20 cellular contexts compared by ENCODE assay signal in genomic region chr6:139335447-139336210, GRCh38. TPM values are rescaled to one million over a fixed set of nuclear protein-coding genes. Genes with fewer than 3 reads are reported as not detected.
A peak's percentile ranks its signal among the peaks of the same experiment; 100 is the strongest.
DNase-seq lines count a peak whose midpoint lies in the region; ATAC-seq and TF ChIP-seq lines count a peak whose summit lies in the region.
"Had no signal": no experiment of that assay in that cellular context is flagged by ENCODE, and none has a peak within 500 bp of the region (broad histone marks: within the 10 kb centered on the region; RNA-seq: fewer than 3 reads in every experiment).

No MANE protein-coding gene starts in this region.

- H3K4me1 ChIP-seq in right atrium auricular region (peaks cover 0 to 13% of the 10 kb centered on the region in 2 donors), rectal smooth muscle tissue (ENCODE audit: control insufficient read depth, insufficient read depth, low read length) (peaks cover 2% of the 10 kb centered on the region), vagina (peaks cover 48% of the 10 kb centered on the region)
- H3K4me1 ChIP-seq: A549, pancreas had no signal

- H3K4me1 Mint-ChIP-seq in activated naive CD4-positive, alpha-beta T cell treated with anti-CD3 and anti-CD28 coated beads for 36 hours (ENCODE audit: low read depth): peaks cover 9% of the 10 kb centered on the region
- H3K4me1 Mint-ChIP-seq: activated CD4-positive, alpha-beta T cell treated with anti-CD3 and anti-CD28 coated beads, Interleukin-2, amount 10 ng/mL, durations not matched to agents 24 days and 14 days had no signal

- H3K9me3 Mint-ChIP-seq in activated naive CD4-positive, alpha-beta T cell treated with anti-CD3 and anti-CD28 coated beads for 36 hours: no peaks in the 10 kb centered on the region
- H3K9me3 Mint-ChIP-seq: activated CD4-positive, alpha-beta T cell treated with anti-CD3 and anti-CD28 coated beads, Interleukin-2, amount 10 ng/mL, durations not matched to agents 24 days and 14 days; effector memory CD8-positive, alpha-beta T cell had no signal

- H3K36me3 ChIP-seq in right atrium auricular region: no peaks in the 10 kb centered on the region
- no peaks in the 10 kb centered on the region for H3K36me3 ChIP-seq in rectal smooth muscle tissue (ENCODE audit: control insufficient read depth, insufficient read depth, low read length)
- H3K36me3 ChIP-seq in vagina: no peaks in the 10 kb centered on the region
- H3K36me3 ChIP-seq: BLaER1 treated with 17β-estradiol and CSF1 and Interleukin-3, amounts not matched to agents 10 nM and 100 nM; pancreas; tibial nerve had no signal

- no peaks in the 10 kb centered on the region for H3K27me3 ChIP-seq in right atrium auricular region
- H3K27me3 ChIP-seq in rectal smooth muscle tissue (ENCODE audit: control insufficient read depth, insufficient read depth, low read length): no peaks in the 10 kb centered on the region
- no peaks in the 10 kb centered on the region for H3K27me3 ChIP-seq in vagina
- H3K27me3 ChIP-seq: BLaER1 treated with 17β-estradiol and CSF1 and Interleukin-3, amounts not matched to agents 10 nM and 100 nM; pancreas; tibial nerve had no signal

- no peak overlapping the region for H3K4me3 Mint-ChIP-seq in activated naive CD4-positive, alpha-beta T cell treated with anti-CD3 and anti-CD28 coated beads for 36 hours
- H3K4me3 Mint-ChIP-seq: activated CD4-positive, alpha-beta T cell treated with anti-CD3 and anti-CD28 coated beads, Interleukin-2, amount 10 ng/mL, durations not matched to agents 24 days and 14 days; effector memory CD8-positive, alpha-beta T cell had no signal

- no peaks in the 10 kb centered on the region for H3K36me3 Mint-ChIP-seq in activated naive CD4-positive, alpha-beta T cell treated with anti-CD3 and anti-CD28 coated beads for 36 hours (ENCODE audit: low read depth)

- no peak for DNase-seq in right atrium auricular region (ENCODE audit: low spot score)
- no peak for DNase-seq in Right ventricle myocardium superior
- no peak for DNase-seq in vagina (ENCODE audit: extremely low spot score in 2 of 2)
- no peak for DNase-seq in COLO829 (ENCODE audit: low spot score)
- DNase-seq in activated naive CD4-positive, alpha-beta T cell treated with anti-CD3 and anti-CD28 coated beads for 36 hours: no peak
- DNase-seq: activated CD4-positive, alpha-beta T cell treated with anti-CD3 and anti-CD28 coated beads, Interleukin-2, amount 10 ng/mL, durations not matched to agents 24 days and 14 days; activated CD8-positive, alpha-beta memory T cell treated with anti-CD3 and anti-CD28 coated beads, Interleukin-2, amount 50 U/mL, for 48 hours; activated gamma-delta T cell treated with Interleukin-2 at 50 U/mL for 16 hours; cerebellar nuclear complex; DMS153; effector memory CD8-positive, alpha-beta T cell; NCI-H1417 treated with DMSO at 0.1 percent for 48 hours had no signal

- H3K4me3 ChIP-seq in right atrium auricular region (no peak overlapping the region), rectal smooth muscle tissue (ENCODE audit: low read length) (no peak overlapping the region), vagina (no peak overlapping the region)
- H3K4me3 ChIP-seq: A549; BLaER1 treated with 17β-estradiol and CSF1 and Interleukin-3, amounts not matched to agents 10 nM and 100 nM; pancreas; tibial nerve had no signal

- H3K9ac ChIP-seq in rectal smooth muscle tissue (ENCODE audit: low read length): no peak overlapping the region
- H3K9ac ChIP-seq: BLaER1 treated with 17β-estradiol and CSF1 and Interleukin-3, amounts not matched to agents 10 nM and 100 nM had no signal

- no peak for TF ChIP-seq POLR2A in vagina (IDR thresholded peaks at IDR 0.05)

- H3K27ac Mint-ChIP-seq in activated naive CD4-positive, alpha-beta T cell treated with anti-CD3 and anti-CD28 coated beads for 36 hours: no peak overlapping the region
- H3K27ac Mint-ChIP-seq: activated CD4-positive, alpha-beta T cell treated with anti-CD3 and anti-CD28 coated beads, Interleukin-2, amount 10 ng/mL, durations not matched to agents 24 days and 14 days; effector memory CD8-positive, alpha-beta T cell had no signal

- CTCF ChIA-PET in activated naive CD4-positive, alpha-beta T cell treated with anti-CD3 and anti-CD28 coated beads for 36 hours (lab: Charles Lee): interaction anchor here (0.7 to 2.1 kb wide), 5 partner anchors 8 to 116 kb away, joined by 3 to 7 read pairs (median 4); no protein-coding TSS in a partner anchor

- TF ChIP-seq CTCF in right atrium auricular region (IDR thresholded peaks at IDR 0.05) (no peak), vagina (IDR thresholded peaks at IDR 0.05) (no peak)

- peak overlapping the region; percentile 60 to 65 for H3K27ac ChIP-seq in right atrium auricular region
- peak overlapping the region; percentile 32 for H3K27ac ChIP-seq in rectal smooth muscle tissue (ENCODE audit: low read depth, low read length)
- peak overlapping the region; percentile 36 for H3K27ac ChIP-seq in vagina
- H3K27ac ChIP-seq: A549 had no signal

- ATAC-seq in Right ventricle myocardium superior (ENCODE audit: poor library complexity) (no peak), esophagus mucosa (peak; percentile 88), HG03196 (IDR thresholded peaks at IDR 0.05; ENCODE audit: unreplicated experiment) (no peak)
- ATAC-seq: A549; effector memory CD8-positive, alpha-beta T cell; Panc1 had no signal

- H3K9me3 ChIP-seq in right atrium auricular region: no peaks in the 10 kb centered on the region
- no peaks in the 10 kb centered on the region for H3K9me3 ChIP-seq in vagina
- H3K9me3 ChIP-seq: A549, pancreas, tibial nerve had no signal

- no peaks in the 10 kb centered on the region for H3K27me3 Mint-ChIP-seq in activated naive CD4-positive, alpha-beta T cell treated with anti-CD3 and anti-CD28 coated beads for 36 hours (ENCODE audit: low read depth)
- H3K27me3 Mint-ChIP-seq: activated CD4-positive, alpha-beta T cell treated with anti-CD3 and anti-CD28 coated beads, Interleukin-2, amount 10 ng/mL, durations not matched to agents 24 days and 14 days; effector memory CD8-positive, alpha-beta T cell had no signal

- intact Hi-C loops in Right ventricle myocardium superior (cut with DNase I): no loop called here
- intact Hi-C loops in vagina (cut with DNase I): no loop called here
- intact Hi-C loops in activated naive CD4-positive, alpha-beta T cell treated with anti-CD3 and anti-CD28 coated beads for 36 hours (cut with micrococcal nuclease): no loop called here

RNA-seq across cellular contexts. Expression of gene CITED2, which starts 38.8 kb away (rescaled TPM):
- 100 to 1,000 TPM; 119 to 208 TPM for total RNA-seq in right atrium auricular region
- 133 TPM for total RNA-seq in Right ventricle myocardium superior
- 27.3 TPM for total RNA-seq in esophagus mucosa
- total RNA-seq in vagina: 132 TPM
- total RNA-seq in activated naive CD4-positive, alpha-beta T cell treated with anti-CD3 and anti-CD28 coated beads for 36 hours: 10 to 100 TPM; 22.9 to 23.8 TPM

RNA-seq across cellular contexts. Expression of gene TXLNB, which starts 43.8 kb away (rescaled TPM):
- 100 to 1,000 TPM in 1 of 2 donors, 10 to 100 TPM in 1; 74.7 to 132 TPM for total RNA-seq in right atrium auricular region
- 125 TPM for total RNA-seq in Right ventricle myocardium superior
- 0.24 TPM for total RNA-seq in esophagus mucosa
- total RNA-seq in vagina: 0.49 TPM
- total RNA-seq in activated naive CD4-positive, alpha-beta T cell treated with anti-CD3 and anti-CD28 coated beads for 36 hours: under 1 TPM; 0.10 to 0.14 TPM

Comparison
In these comparisons a context has a peak if more than half of its experiments do, and no peak if none do; other contexts are left out.
1. RNA of gene TXLNB, which starts 43.8 kb away (total RNA-seq): 74.7 to 132 TPM in right atrium auricular region and 125 TPM in Right ventricle myocardium superior (single experiment); 0.49 TPM in vagina (single experiment), 0.24 TPM in esophagus mucosa (single experiment) and 0.10 to 0.14 TPM in activated naive CD4-positive, alpha-beta T cell treated with anti-CD3 and anti-CD28 coated beads for 36 hours; every median in the first group is over 10 times any median in the second.
2. Peak in every context shown above with its lines, with median percentiles within 50 percentile points of each other: H3K27ac ChIP-seq.